In the genomic region with DNA sequence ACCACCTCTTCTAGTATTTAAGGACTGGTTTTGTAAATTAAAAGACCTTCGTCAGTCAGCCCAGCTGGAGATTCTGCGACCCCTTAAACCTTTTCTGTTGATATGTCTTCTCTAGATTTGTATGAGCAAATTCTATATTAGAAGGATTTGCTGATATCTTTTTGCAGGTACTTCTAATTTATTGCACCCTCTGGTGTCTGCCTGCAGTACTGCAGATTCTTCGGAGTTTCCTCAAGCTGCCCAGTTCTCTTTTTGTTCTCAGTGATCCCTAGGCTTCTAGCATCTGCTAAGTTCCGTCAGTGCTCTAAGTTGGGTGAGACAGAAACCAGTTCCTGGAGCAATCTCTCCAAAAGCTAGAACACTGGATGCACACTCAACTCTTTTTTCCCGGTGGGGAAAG, we compare ENCODE assay signal across 8 cellular contexts.
DNase-seq lines count a peak whose midpoint lies in the region; ATAC-seq and TF ChIP-seq lines count a peak whose summit lies in the region.

No MANE protein-coding gene starts in this region.

- intact Hi-C loops in colonic mucosa (cut with DNase I), result loop anchor here (5.0 kb wide), 1 partner anchor 279 kb away; no protein-coding TSS in a partner anchor

- H3K27me3 ChIP-seq in GM23338 (ENCODE audit: insufficient read depth) (no peaks in the 10 kb centered on the region), colonic mucosa (no peaks in the 10 kb centered on the region)

- H3K4me3 Mint-ChIP-seq in GM23338, result no peak overlapping the region
- no peak overlapping the region for H3K4me3 Mint-ChIP-seq in stimulated activated naive CD8-positive, alpha-beta T cell treated with anti-CD3 and anti-CD28 coated beads, Interleukin-15, amount 100 ng/mL, for 72 hours

- H3K4me1 Mint-ChIP-seq in GM23338, result no peaks in the 10 kb centered on the region
- H3K4me1 Mint-ChIP-seq in stimulated activated naive CD8-positive, alpha-beta T cell treated with anti-CD3 and anti-CD28 coated beads, Interleukin-15, amount 100 ng/mL, for 72 hours, result no peaks in the 10 kb centered on the region

- TF ChIP-seq CTCF in GM23338 (conservative IDR thresholded peaks at IDR 0.05; ENCODE audit: low read depth in 2 of 2), result peak; percentile 71 to 86
- peak; percentile 82 for TF ChIP-seq CTCF in LNCAP (IDR thresholded peaks at IDR 0.05)
- peak; percentile 66 for TF ChIP-seq CTCF in colonic mucosa (IDR thresholded peaks at IDR 0.05)

- H3K27ac ChIP-seq in GM23338 (ENCODE audit: low read depth) (no peak overlapping the region), colonic mucosa (no peak overlapping the region)

- peak overlapping the region; percentile 79 for H2AFZ ChIP-seq in GM23338

- H3K27me3 Mint-ChIP-seq in GM23338 (ENCODE audit: insufficient read depth, low read depth, poor library complexity), result peaks cover 3% of the 10 kb centered on the region
- H3K27me3 Mint-ChIP-seq in stimulated activated naive CD8-positive, alpha-beta T cell treated with anti-CD3 and anti-CD28 coated beads, Interleukin-15, amount 100 ng/mL, for 72 hours, result no peaks in the 10 kb centered on the region

- H3K36me3 ChIP-seq in GM23338 (ENCODE audit: insufficient read depth) (no peaks in the 10 kb centered on the region), colonic mucosa (no peaks in the 10 kb centered on the region)

- H4K20me1 ChIP-seq in GM23338 (replicated peaks; ENCODE audit: insufficient read depth), result no peaks in the 10 kb centered on the region

- ATAC-seq in GM23338, result peak; percentile 68
- no peak for ATAC-seq in stimulated activated naive CD8-positive, alpha-beta T cell treated with anti-CD3 and anti-CD28 coated beads, Interleukin-15, amount 100 ng/mL, for 72 hours

- H3K27ac Mint-ChIP-seq in GM23338, result no peak overlapping the region
- no peak overlapping the region for H3K27ac Mint-ChIP-seq in stimulated activated naive CD8-positive, alpha-beta T cell treated with anti-CD3 and anti-CD28 coated beads, Interleukin-15, amount 100 ng/mL, for 72 hours

- H3K79me2 ChIP-seq in GM23338 (replicated peaks; ENCODE audit: insufficient read depth), result no peaks in the 10 kb centered on the region

- H3K4me3 ChIP-seq in GM23338 (no peak overlapping the region), colonic mucosa (no peak overlapping the region)

- H3K9me3 ChIP-seq in colonic mucosa, result no peaks in the 10 kb centered on the region

- H3K36me3 Mint-ChIP-seq in GM23338 (ENCODE audit: low read depth), result peaks cover 7% of the 10 kb centered on the region; the same call in 1 of the 3 replicates

- H3F3A ChIP-seq in GM23338 (replicated peaks; ENCODE audit: low read depth), result no peaks in the 10 kb centered on the region

- peaks cover 3% of the 10 kb centered on the region; the same call in 1 of the 2 replicates for H3K9me2 ChIP-seq in GM23338 (ENCODE audit: insufficient read depth)

- H3K4me1 ChIP-seq in GM23338 (ENCODE audit: insufficient read depth) (no peaks in the 10 kb centered on the region), colonic mucosa (no peaks in the 10 kb centered on the region)

- 0 out of 3 replicates have a peak, but pooled peaks cover 8% of the 10 kb centered on the region for H3K9me3 Mint-ChIP-seq in GM23338
- no peaks in the 10 kb centered on the region for H3K9me3 Mint-ChIP-seq in stimulated activated naive CD8-positive, alpha-beta T cell treated with anti-CD3 and anti-CD28 coated beads, Interleukin-15, amount 100 ng/mL, for 72 hours

- no peak overlapping the region for H3K9ac ChIP-seq in colonic mucosa (ENCODE audit: low read depth in 2 of 2, low read length in 2 of 2)

- no peak overlapping the region for H3K4me2 ChIP-seq in GM23338

- DNase-seq in NCI-H2081 (lab: John Stamatoyannopoulos, UW), result peak; percentile 7 to 37
- DNase-seq in NCI-H2081 treated with DMSO at 0.1 percent for 48 hours (lab: John Stamatoyannopoulos, UW), result no peak
- DNase-seq in GM23338 (ENCODE audit: low spot score), result peak; percentile 85
- DNase-seq in T-helper 9 cell, result peak; percentile 13
- peak; percentile 56 for DNase-seq in colonic mucosa
- peak; percentile 74 for DNase-seq in medulla oblongata (ENCODE audit: extremely low spot score)
- DNase-seq in stimulated activated naive CD8-positive, alpha-beta T cell treated with anti-CD3 and anti-CD28 coated beads, Interleukin-15, amount 100 ng/mL, for 72 hours, result peak; percentile 23 to 28

TF ChIP-seq in GM23338, 12 proteins besides CTCF, POLR2A, EP300 and RAD21 (continues in another document):
- TF ChIP-seq, protein P1, sequence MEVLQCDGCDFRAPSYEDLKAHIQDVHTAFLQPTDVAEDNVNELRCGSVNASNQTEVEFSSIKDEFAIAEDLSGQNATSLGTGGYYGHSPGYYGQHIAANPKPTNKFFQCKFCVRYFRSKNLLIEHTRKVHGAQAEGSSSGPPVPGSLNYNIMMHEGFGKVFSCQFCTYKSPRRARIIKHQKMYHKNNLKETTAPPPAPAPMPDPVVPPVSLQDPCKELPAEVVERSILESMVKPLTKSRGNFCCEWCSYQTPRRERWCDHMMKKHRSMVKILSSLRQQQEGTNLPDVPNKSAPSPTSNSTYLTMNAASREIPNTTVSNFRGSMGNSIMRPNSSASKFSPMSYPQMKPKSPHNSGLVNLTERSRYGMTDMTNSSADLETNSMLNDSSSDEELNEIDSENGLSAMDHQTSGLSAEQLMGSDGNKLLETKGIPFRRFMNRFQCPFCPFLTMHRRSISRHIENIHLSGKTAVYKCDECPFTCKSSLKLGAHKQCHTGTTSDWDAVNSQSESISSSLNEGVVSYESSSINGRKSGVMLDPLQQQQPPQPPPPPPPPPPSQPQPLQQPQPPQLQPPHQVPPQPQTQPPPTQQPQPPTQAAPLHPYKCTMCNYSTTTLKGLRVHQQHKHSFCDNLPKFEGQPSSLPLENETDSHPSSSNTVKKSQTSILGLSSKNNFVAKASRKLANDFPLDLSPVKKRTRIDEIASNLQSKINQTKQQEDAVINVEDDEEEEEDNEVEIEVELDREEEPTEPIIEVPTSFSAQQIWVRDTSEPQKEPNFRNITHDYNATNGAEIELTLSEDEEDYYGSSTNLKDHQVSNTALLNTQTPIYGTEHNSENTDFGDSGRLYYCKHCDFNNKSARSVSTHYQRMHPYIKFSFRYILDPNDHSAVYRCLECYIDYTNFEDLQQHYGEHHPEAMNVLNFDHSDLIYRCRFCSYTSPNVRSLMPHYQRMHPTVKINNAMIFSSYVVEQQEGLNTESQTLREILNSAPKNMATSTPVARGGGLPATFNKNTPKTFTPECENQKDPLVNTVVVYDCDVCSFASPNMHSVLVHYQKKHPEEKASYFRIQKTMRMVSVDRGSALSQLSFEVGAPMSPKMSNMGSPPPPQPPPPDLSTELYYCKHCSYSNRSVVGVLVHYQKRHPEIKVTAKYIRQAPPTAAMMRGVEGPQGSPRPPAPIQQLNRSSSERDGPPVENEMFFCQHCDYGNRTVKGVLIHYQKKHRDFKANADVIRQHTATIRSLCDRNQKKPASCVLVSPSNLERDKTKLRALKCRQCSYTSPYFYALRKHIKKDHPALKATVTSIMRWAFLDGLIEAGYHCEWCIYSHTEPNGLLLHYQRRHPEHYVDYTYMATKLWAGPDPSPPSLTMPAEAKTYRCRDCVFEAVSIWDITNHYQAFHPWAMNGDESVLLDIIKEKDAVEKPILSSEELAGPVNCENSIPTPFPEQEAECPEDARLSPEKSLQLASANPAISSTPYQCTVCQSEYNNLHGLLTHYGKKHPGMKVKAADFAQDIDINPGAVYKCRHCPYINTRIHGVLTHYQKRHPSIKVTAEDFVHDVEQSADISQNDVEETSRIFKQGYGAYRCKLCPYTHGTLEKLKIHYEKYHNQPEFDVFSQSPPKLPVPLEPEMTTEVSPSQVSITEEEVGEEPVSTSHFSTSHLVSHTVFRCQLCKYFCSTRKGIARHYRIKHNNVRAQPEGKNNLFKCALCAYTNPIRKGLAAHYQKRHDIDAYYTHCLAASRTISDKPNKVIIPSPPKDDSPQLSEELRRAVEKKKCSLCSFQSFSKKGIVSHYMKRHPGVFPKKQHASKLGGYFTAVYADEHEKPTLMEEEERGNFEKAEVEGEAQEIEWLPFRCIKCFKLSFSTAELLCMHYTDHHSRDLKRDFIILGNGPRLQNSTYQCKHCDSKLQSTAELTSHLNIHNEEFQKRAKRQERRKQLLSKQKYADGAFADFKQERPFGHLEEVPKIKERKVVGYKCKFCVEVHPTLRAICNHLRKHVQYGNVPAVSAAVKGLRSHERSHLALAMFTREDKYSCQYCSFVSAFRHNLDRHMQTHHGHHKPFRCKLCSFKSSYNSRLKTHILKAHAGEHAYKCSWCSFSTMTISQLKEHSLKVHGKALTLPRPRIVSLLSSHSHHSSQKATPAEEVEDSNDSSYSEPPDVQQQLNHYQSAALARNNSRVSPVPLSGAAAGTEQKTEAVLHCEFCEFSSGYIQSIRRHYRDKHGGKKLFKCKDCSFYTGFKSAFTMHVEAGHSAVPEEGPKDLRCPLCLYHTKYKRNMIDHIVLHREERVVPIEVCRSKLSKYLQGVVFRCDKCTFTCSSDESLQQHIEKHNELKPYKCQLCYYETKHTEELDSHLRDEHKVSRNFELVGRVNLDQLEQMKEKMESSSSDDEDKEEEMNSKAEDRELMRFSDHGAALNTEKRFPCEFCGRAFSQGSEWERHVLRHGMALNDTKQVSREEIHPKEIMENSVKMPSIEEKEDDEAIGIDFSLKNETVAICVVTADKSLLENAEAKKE (CRISPR knock-in tag; IDR thresholded peaks at IDR 0.05), result no peak
- TF ChIP-seq POLR2AphosphoS5 (IDR thresholded peaks at IDR 0.05; ENCODE audit: low read depth) (no peak), EZH2 (IDR thresholded peaks at IDR 0.05; ENCODE audit: low read depth, unreplicated experiment) (no peak), CREB1 (CRISPR knock-in tag; IDR thresholded peaks at IDR 0.05; ENCODE audit: low read depth) (no peak), ZNF331 (CRISPR knock-in tag; IDR thresholded peaks at IDR 0.05; ENCODE audit: low read depth) (no peak)
